28 cellular contexts compared by ENCODE assay signal in the genomic region with DNA sequence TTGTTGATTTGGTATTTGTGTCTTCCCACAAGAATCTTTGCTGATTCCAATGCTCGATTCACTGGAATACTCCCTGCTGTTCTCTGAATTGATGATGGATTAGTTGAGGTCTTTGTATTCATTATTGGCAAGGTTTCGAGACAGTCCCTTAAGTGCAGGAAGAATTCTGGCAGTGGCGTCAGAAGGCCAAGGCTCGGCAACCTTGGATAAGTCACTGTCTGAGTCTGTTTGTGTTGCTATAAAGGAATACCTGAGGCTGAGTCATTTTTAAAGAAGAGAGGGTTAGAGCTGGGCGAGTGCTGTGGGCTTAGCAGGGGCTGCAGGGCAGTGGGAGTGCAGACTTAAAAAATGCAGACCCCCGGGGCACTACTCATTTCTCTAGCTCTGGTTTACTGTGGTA. TPM values are rescaled to one million over a fixed set of nuclear protein-coding genes. Genes with fewer than 3 reads are reported as not detected.
DNase-seq lines count a peak whose midpoint lies in the region; ATAC-seq and TF ChIP-seq lines count a peak whose summit lies in the region.
"Had no signal": no experiment of that assay in that cellular context is flagged by ENCODE, and none has a peak within 500 bp of the region (broad histone marks: within the 10 kb centered on the region; RNA-seq: fewer than 3 reads in every experiment).

No MANE protein-coding gene starts in this region.

- H3K36me3 Mint-ChIP-seq in activated T-helper 17 cell treated with anti-CD3 and anti-CD28 coated beads, Interleukin-2, amount 50 U/mL, for 72 hours (ENCODE audit: low read depth): peaks cover 4% of the 10 kb centered on the region

- H3K4me1 ChIP-seq in foreskin keratinocyte (no peaks in the 10 kb centered on the region), trophoblast cell (ENCODE audit: control insufficient read depth in 1 of 2, insufficient read depth in 2 of 2, low read length in 2 of 2) (peaks cover 19 to 30% of the 10 kb centered on the region in 2 experiments), osteoblast (ENCODE audit: insufficient read depth, low read length) (no peaks in the 10 kb centered on the region)
- H3K4me1 ChIP-seq: breast epithelium had no signal

- H3K4me3 Mint-ChIP-seq in activated T-helper 17 cell treated with anti-CD3 and anti-CD28 coated beads, Interleukin-2, amount 50 U/mL, for 72 hours: no peak overlapping the region
- H3K4me3 Mint-ChIP-seq: activated CD8-positive, alpha-beta T cell treated with anti-CD3 and anti-CD28 coated beads, Interleukin-2, amount 10 ng/mL, durations not matched to agents 7 days and 5 days had no signal

- no peak overlapping the region for H4K8ac ChIP-seq in trophoblast cell (ENCODE audit: low read depth, low read length)

- peak overlapping the region; percentile 17 for H3K27ac Mint-ChIP-seq in activated T-helper 17 cell treated with anti-CD3 and anti-CD28 coated beads, Interleukin-2, amount 50 U/mL, for 72 hours
- H3K27ac Mint-ChIP-seq: activated CD8-positive, alpha-beta T cell treated with anti-CD3 and anti-CD28 coated beads, Interleukin-2, amount 10 ng/mL, durations not matched to agents 7 days and 5 days had no signal

- H3K4me3 ChIP-seq in trophoblast cell (ENCODE audit: low read depth, low read length): no peak overlapping the region
- H3K4me3 ChIP-seq in osteoblast (ENCODE audit: insufficient read depth, low read length): no peak overlapping the region
- H3K4me3 ChIP-seq: breast epithelium, GM12878, heart right ventricle, pancreas, upper lobe of left lung had no signal

- no peak overlapping the region for H3K4me2 ChIP-seq in trophoblast cell (ENCODE audit: low read length)
- no peak overlapping the region for H3K4me2 ChIP-seq in osteoblast (ENCODE audit: insufficient read depth, low read length)

- no peak overlapping the region for H4K91ac ChIP-seq in trophoblast cell (ENCODE audit: low read depth, low read length)

- H4K12ac ChIP-seq in trophoblast cell (ENCODE audit: low read depth, low read length): no peak overlapping the region

- H2AK5ac ChIP-seq in trophoblast cell (ENCODE audit: low read length): no peak overlapping the region

- peak overlapping the region; percentile 82 for H2BK5ac ChIP-seq in trophoblast cell (ENCODE audit: low read depth, low read length, poor library complexity)

- H3K27ac ChIP-seq in foreskin keratinocyte (no peak overlapping the region), trophoblast cell (ENCODE audit: low read depth, low read length) (peak overlapping the region; percentile 90), osteoblast (ENCODE audit: low read depth, low read length) (no peak overlapping the region)
- H3K27ac ChIP-seq: breast epithelium, C4-2B, heart right ventricle, pancreas, upper lobe of left lung had no signal

- no peak overlapping the region for H3K14ac ChIP-seq in trophoblast cell (ENCODE audit: low read length)

- no peaks in the 10 kb centered on the region for H3K36me3 ChIP-seq in trophoblast cell (ENCODE audit: control insufficient read depth in 1 of 2, insufficient read depth in 2 of 2, low read length in 2 of 2)
- H3K36me3 ChIP-seq in osteoblast (ENCODE audit: insufficient read depth, low read length): no peaks in the 10 kb centered on the region
- H3K36me3 ChIP-seq: breast epithelium, heart right ventricle, pancreas, upper lobe of left lung had no signal

- peaks cover 27% of the 10 kb centered on the region for H4K20me1 ChIP-seq in osteoblast (ENCODE audit: insufficient read depth, low read length)

- H3K9ac ChIP-seq in trophoblast cell (ENCODE audit: low read length): no peak overlapping the region

- H3K27me3 Mint-ChIP-seq in activated T-helper 17 cell treated with anti-CD3 and anti-CD28 coated beads, Interleukin-2, amount 50 U/mL, for 72 hours: no peaks in the 10 kb centered on the region

- H3K18ac ChIP-seq in trophoblast cell (ENCODE audit: low read length): no peak overlapping the region

- H3K9me3 ChIP-seq in trophoblast cell (ENCODE audit: insufficient read depth, low read depth, low read length): no peaks in the 10 kb centered on the region
- no peaks in the 10 kb centered on the region for H3K9me3 ChIP-seq in osteoblast (ENCODE audit: low read depth, low read length)
- H3K9me3 ChIP-seq: breast epithelium, heart right ventricle, pancreas, upper lobe of left lung had no signal

- H3K23ac ChIP-seq in trophoblast cell (ENCODE audit: low read length): no peak overlapping the region

- no peak for ATAC-seq in activated T-helper 17 cell treated with anti-CD3 and anti-CD28 coated beads, Interleukin-2, amount 50 U/mL, for 72 hours (replicated peaks)
- ATAC-seq in foreskin keratinocyte: peak; percentile 47
- ATAC-seq: activated CD8-positive, alpha-beta T cell treated with anti-CD3 and anti-CD28 coated beads, Interleukin-2, amount 10 ng/mL, durations not matched to agents 7 days and 5 days; GM12878; pancreas had no signal

- no peak overlapping the region for H2AFZ ChIP-seq in trophoblast cell (ENCODE audit: insufficient read depth, low read length, poor library complexity)
- no peak overlapping the region for H2AFZ ChIP-seq in osteoblast (ENCODE audit: low read length)

- H3K4me1 Mint-ChIP-seq in activated T-helper 17 cell treated with anti-CD3 and anti-CD28 coated beads, Interleukin-2, amount 50 U/mL, for 72 hours: peaks cover 53% of the 10 kb centered on the region

- WGBS in trophoblast cell (ENCODE audit: extremely low coverage, insufficient coverage, insufficient read length): no CpG with 5 or more reads among the region's 6 CpGs

- H2BK120ac ChIP-seq in trophoblast cell (ENCODE audit: insufficient read depth, low read length, poor library complexity): no peak overlapping the region

- H3K79me2 ChIP-seq in trophoblast cell (ENCODE audit: control insufficient read depth, insufficient read depth, low read length, poor library complexity) (peaks cover 2% of the 10 kb centered on the region), osteoblast (ENCODE audit: insufficient read depth, low read length) (peaks cover 62% of the 10 kb centered on the region)

- no peak overlapping the region for H3K4ac ChIP-seq in trophoblast cell (ENCODE audit: low read depth, low read length)

- H3K79me1 ChIP-seq in trophoblast cell (ENCODE audit: low read length): peaks cover 17% of the 10 kb centered on the region

- TF ChIP-seq CTCF in foreskin keratinocyte (conservative IDR thresholded peaks at IDR 0.05) (no peak), osteoblast (IDR thresholded peaks at IDR 0.05; ENCODE audit: extremely low read depth, low read depth, low read length) (no peak)

- peaks cover 3% of the 10 kb centered on the region for H3K9me3 Mint-ChIP-seq in activated T-helper 17 cell treated with anti-CD3 and anti-CD28 coated beads, Interleukin-2, amount 50 U/mL, for 72 hours

- H2BK12ac ChIP-seq in trophoblast cell (ENCODE audit: low read length): peak overlapping the region; percentile 67

- no peaks in the 10 kb centered on the region for H3K27me3 ChIP-seq in foreskin keratinocyte
- no peaks in the 10 kb centered on the region for H3K27me3 ChIP-seq in trophoblast cell (ENCODE audit: insufficient read depth, low read length)
- H3K27me3 ChIP-seq in osteoblast (ENCODE audit: insufficient read depth, low read length): no peaks in the 10 kb centered on the region
- H3K27me3 ChIP-seq: breast epithelium, heart right ventricle, pancreas, upper lobe of left lung had no signal

- DNase-seq in ELF-1 (ENCODE audit: low read depth, low spot score): peak; percentile 83
- peak in 1 of 2 donors; percentile 42 for DNase-seq in foreskin keratinocyte
- peak; percentile 41 to 57 for DNase-seq in trophoblast cell
- DNase-seq in osteoblast (ENCODE audit: insufficient read length, low spot score, missing footprints): no peak
- no peak for DNase-seq in NCI-H1105 (lab: John Stamatoyannopoulos, UW)
- no peak for DNase-seq in hepatic stellate cell (ENCODE audit: low spot score)
- DNase-seq: activated CD4-positive, alpha-beta T cell treated with anti-CD3 and anti-CD28 coated beads for 1 hour; activated CD8-positive, alpha-beta T cell treated with anti-CD3 and anti-CD28 coated beads, Interleukin-2, amount 10 ng/mL, durations not matched to agents 7 days and 5 days; activated T-cell treated with anti-CD3 and anti-CD28 coated beads, Interleukin-2, amount 50 U/mL, for 1 hour; effector CD4-positive, alpha-beta T cell; erythroblast; foreskin melanocyte; KG1; left cardiac atrium; MM.1S; NCI-H1417 treated with DMSO at 0.1 percent for 48 hours; NCI-H2081; pancreas; retina; small intestine; stimulated activated CD4-positive, alpha-beta T cell treated with anti-CD3 and anti-CD28 coated beads, Interleukin-1b, Interleukin-23, amount 100 ng/mL, for 48 hours; stimulated activated CD8-positive, alpha-beta memory T cell treated with anti-CD3 and anti-CD28 coated beads, Interleukin-4, amount 100 ng/mL, for 48 hours; upper lobe of left lung had no signal

RNA-seq across cellular contexts. Expression of a gene that starts 56.9 kb away (rescaled TPM):
- 10 to 100 TPM; 36.2 to 61.7 TPM for total RNA-seq in activated T-helper 17 cell treated with anti-CD3 and anti-CD28 coated beads, Interleukin-2, amount 50 U/mL, for 72 hours
- total RNA-seq in foreskin keratinocyte: 17.2 and 22.9 TPM in 2 replicates
- polyA plus RNA-seq in foreskin keratinocyte: 9.4 and 12.4 TPM in 2 replicates
- 22.6 and 22.9 TPM in 2 replicates for polyA plus RNA-seq in trophoblast cell (2013)
- 23.0 and 24.6 TPM in 2 replicates for total RNA-seq in osteoblast

Comparison
In these comparisons a context has a peak if more than half of its experiments do, and no peak if none do; other contexts are left out.
1. DNase-seq: peak in ELF-1 (single experiment) and trophoblast cell (2 of 2); none in osteoblast (single experiment), NCI-H1105 (single experiment) and hepatic stellate cell (single experiment).